ENCODE assay signal across 1 cellular context in genomic region chr12:124829708-124830304, GRCh38.
TF ChIP-seq lines count a peak whose summit lies in the region.

No MANE protein-coding gene starts in this region.

TF ChIP-seq in GM23338, 12 proteins besides CTCF, POLR2A, EP300 and RAD21 (continued from another document):
- TF ChIP-seq NANOG (IDR thresholded peaks at IDR 0.05; ENCODE audit: borderline replicate concordance): no peak
- no peak for TF ChIP-seq REST (IDR thresholded peaks at IDR 0.05; ENCODE audit: unreplicated experiment)
